Comparison of ENCODE assay signal across 29 cellular contexts in genomic region chr11:71065794-71066193, GRCh38.
"Had no signal": no experiment of that assay in that cellular context is flagged by ENCODE, and none has a peak within 500 bp of the region (broad histone marks: within the 10 kb centered on the region; RNA-seq: fewer than 3 reads in every experiment).

No MANE protein-coding gene starts in this region.

- H3K4me3 Mint-ChIP-seq: activated B cell treated with CpG ODN at 0.5 μM for 24 hours; activated CD8-positive, alpha-beta T cell treated with anti-CD3 and anti-CD28 coated beads for 36 hours; activated naive CD4-positive, alpha-beta T cell treated with anti-CD3 and anti-CD28 coated beads for 36 hours; activated naive CD4-positive, alpha-beta T cell treated with anti-CD3 and anti-CD28 coated beads, Interleukin-2, amount 50 U/mL, for 24 hours; activated naive CD8-positive, alpha-beta T cell treated with anti-CD3 and anti-CD28 coated beads for 36 hours; activated naive CD8-positive, alpha-beta T cell treated with anti-CD3 and anti-CD28 coated beads, Interleukin-2, amount 50 U/mL, for 24 hours; activated T-cell treated with anti-CD3 and anti-CD28 coated beads, Interleukin-2, amount 50 U/mL, for 4 hours; activated T-helper 17 cell treated with anti-CD3 and anti-CD28 coated beads, Interleukin-2, amount 50 U/mL, for 72 hours; endodermal cell; T-helper 1 cell treated with Interleukin-12 subunit alpha and Interleukin-12 subunit beta and Interleukin-4 antibody, amounts not matched to agents 30 μg/mL and 1 μg/mL, for 36 hours had no signal

- H3K4me1 Mint-ChIP-seq: activated B cell treated with CpG ODN at 0.5 μM for 24 hours; activated naive CD4-positive, alpha-beta T cell treated with anti-CD3 and anti-CD28 coated beads, Interleukin-2, amount 50 U/mL, for 24 hours; activated naive CD8-positive, alpha-beta T cell treated with anti-CD3 and anti-CD28 coated beads for 36 hours; activated naive CD8-positive, alpha-beta T cell treated with anti-CD3 and anti-CD28 coated beads, Interleukin-2, amount 50 U/mL, for 24 hours; activated T-helper 17 cell treated with anti-CD3 and anti-CD28 coated beads, Interleukin-2, amount 50 U/mL, for 72 hours had no signal

- H3K27ac Mint-ChIP-seq: activated B cell treated with CpG ODN at 0.5 μM for 24 hours; activated CD8-positive, alpha-beta T cell treated with anti-CD3 and anti-CD28 coated beads for 36 hours; activated naive CD4-positive, alpha-beta T cell treated with anti-CD3 and anti-CD28 coated beads for 36 hours; activated naive CD4-positive, alpha-beta T cell treated with anti-CD3 and anti-CD28 coated beads, Interleukin-2, amount 50 U/mL, for 24 hours; activated naive CD8-positive, alpha-beta T cell treated with anti-CD3 and anti-CD28 coated beads for 36 hours; activated naive CD8-positive, alpha-beta T cell treated with anti-CD3 and anti-CD28 coated beads, Interleukin-2, amount 50 U/mL, for 24 hours; activated T-helper 17 cell treated with anti-CD3 and anti-CD28 coated beads, Interleukin-2, amount 50 U/mL, for 72 hours; endodermal cell; T-helper 1 cell treated with Interleukin-12 subunit alpha and Interleukin-12 subunit beta and Interleukin-4 antibody, amounts not matched to agents 30 μg/mL and 1 μg/mL, for 36 hours had no signal

- ATAC-seq: activated CD4-positive, CD25-positive, alpha-beta regulatory T cell treated with anti-CD3 and anti-CD28 coated beads, Interleukin-2, amount 50 U/mL, for 24 hours; activated CD8-positive, alpha-beta T cell treated with anti-CD3 and anti-CD28 coated beads for 36 hours; activated naive CD8-positive, alpha-beta T cell treated with anti-CD3 and anti-CD28 coated beads, Interleukin-2, amount 50 U/mL, for 24 hours; activated T-cell treated with anti-CD3 and anti-CD28 coated beads, Interleukin-2, amount 50 U/mL, for 4 hours; activated T-helper 17 cell treated with anti-CD3 and anti-CD28 coated beads, Interleukin-2, amount 50 U/mL, for 72 hours; body of pancreas; esophagus mucosa; foreskin keratinocyte; gastrocnemius medialis; heart right ventricle had no signal

- H3K36me3 ChIP-seq: adrenal gland, colonic mucosa, gastrocnemius medialis, heart right ventricle, WERI-Rb-1 had no signal

- DNase-seq: activated B cell treated with CpG ODN at 0.5 μM for 24 hours; activated CD4-positive, alpha-beta T cell treated with anti-CD3 and anti-CD28 coated beads for 48 hours; activated CD4-positive, alpha-beta T cell treated with anti-CD3 and anti-CD28 coated beads, Interleukin-2, amount 50 U/mL, for 1 hour; activated CD4-positive, alpha-beta T cell treated with anti-CD3 and anti-CD28 coated beads, Interleukin-2, amount 50 U/mL, for 48 hours; activated CD8-positive, alpha-beta memory T cell treated with anti-CD3 and anti-CD28 coated beads for 24 hours; activated CD8-positive, alpha-beta T cell treated with anti-CD3 and anti-CD28 coated beads for 36 hours; activated effector memory CD4-positive, alpha-beta T cell treated with Interleukin-2 at 50 U/mL for 16 hours; activated naive CD4-positive, alpha-beta T cell treated with anti-CD3 and anti-CD28 coated beads for 36 hours; activated naive CD8-positive, alpha-beta T cell treated with anti-CD3 and anti-CD28 coated beads for 36 hours; activated naive CD8-positive, alpha-beta T cell treated with anti-CD3 and anti-CD28 coated beads, Interleukin-2, amount 50 U/mL, for 24 hours; activated T-cell treated with anti-CD3 and anti-CD28 coated beads, Interleukin-2, amount 50 U/mL, for 4 hours; adrenal gland; amygdala; aorta; body of pancreas; colonic mucosa; effector memory CD4-positive, alpha-beta T cell; endodermal cell; foreskin keratinocyte; gastrocnemius medialis; heart right ventricle; T-helper 9 cell; WERI-Rb-1 had no signal

- H3K4me3 ChIP-seq: adrenal gland, body of pancreas, colonic mucosa, gastrocnemius medialis, heart right ventricle, hepatocyte had no signal

- H3K9me3 Mint-ChIP-seq: activated B cell treated with CpG ODN at 0.5 μM for 24 hours; activated CD8-positive, alpha-beta T cell treated with anti-CD3 and anti-CD28 coated beads for 36 hours; activated naive CD4-positive, alpha-beta T cell treated with anti-CD3 and anti-CD28 coated beads for 36 hours; activated naive CD4-positive, alpha-beta T cell treated with anti-CD3 and anti-CD28 coated beads, Interleukin-2, amount 50 U/mL, for 24 hours; activated naive CD8-positive, alpha-beta T cell treated with anti-CD3 and anti-CD28 coated beads for 36 hours; activated naive CD8-positive, alpha-beta T cell treated with anti-CD3 and anti-CD28 coated beads, Interleukin-2, amount 50 U/mL, for 24 hours; activated T-cell treated with anti-CD3 and anti-CD28 coated beads, Interleukin-2, amount 50 U/mL, for 4 hours; activated T-helper 17 cell treated with anti-CD3 and anti-CD28 coated beads, Interleukin-2, amount 50 U/mL, for 72 hours; endodermal cell; T-helper 1 cell treated with Interleukin-12 subunit alpha and Interleukin-12 subunit beta and Interleukin-4 antibody, amounts not matched to agents 30 μg/mL and 1 μg/mL, for 36 hours had no signal

- H3K27ac ChIP-seq: adrenal gland, body of pancreas, colonic mucosa, foreskin keratinocyte, gastrocnemius medialis, heart right ventricle, hepatocyte, WERI-Rb-1 had no signal

- H3K36me3 Mint-ChIP-seq: activated naive CD4-positive, alpha-beta T cell treated with anti-CD3 and anti-CD28 coated beads, Interleukin-2, amount 50 U/mL, for 24 hours; activated naive CD8-positive, alpha-beta T cell treated with anti-CD3 and anti-CD28 coated beads for 36 hours had no signal

- H3K9me3 ChIP-seq: adrenal gland, body of pancreas, colonic mucosa, gastrocnemius medialis, heart right ventricle had no signal

- H3K4me1 ChIP-seq: adrenal gland, body of pancreas, colonic mucosa, foreskin keratinocyte, gastrocnemius medialis, heart right ventricle had no signal
